ENCODE assay signal across 1 cellular context in the genomic region with DNA sequence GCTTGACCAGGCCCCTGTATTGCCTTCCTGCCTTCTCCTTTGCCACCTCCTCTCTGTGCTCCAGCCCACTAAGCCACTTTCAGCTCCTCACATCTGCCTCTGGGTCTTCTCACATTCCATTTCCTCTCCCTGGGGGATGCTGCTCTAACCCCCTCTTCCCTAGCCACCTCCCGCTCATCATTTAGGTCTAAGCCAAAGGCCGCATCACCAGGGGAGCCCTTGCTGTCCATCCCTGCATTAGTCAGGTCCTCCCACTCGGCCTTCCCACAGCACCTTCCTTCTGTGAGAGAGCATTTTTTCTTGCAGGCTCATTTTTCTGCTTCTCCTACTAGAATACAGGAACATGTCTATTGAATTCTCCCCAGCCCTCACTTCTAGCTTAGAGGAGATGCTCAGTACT.
TF ChIP-seq lines count a peak whose summit lies in the region.

No MANE protein-coding gene starts in this region.

TF ChIP-seq in HepG2, 621 proteins besides CTCF, POLR2A, EP300 and RAD21 (continued from another document):
- TF ChIP-seq, protein P1, sequence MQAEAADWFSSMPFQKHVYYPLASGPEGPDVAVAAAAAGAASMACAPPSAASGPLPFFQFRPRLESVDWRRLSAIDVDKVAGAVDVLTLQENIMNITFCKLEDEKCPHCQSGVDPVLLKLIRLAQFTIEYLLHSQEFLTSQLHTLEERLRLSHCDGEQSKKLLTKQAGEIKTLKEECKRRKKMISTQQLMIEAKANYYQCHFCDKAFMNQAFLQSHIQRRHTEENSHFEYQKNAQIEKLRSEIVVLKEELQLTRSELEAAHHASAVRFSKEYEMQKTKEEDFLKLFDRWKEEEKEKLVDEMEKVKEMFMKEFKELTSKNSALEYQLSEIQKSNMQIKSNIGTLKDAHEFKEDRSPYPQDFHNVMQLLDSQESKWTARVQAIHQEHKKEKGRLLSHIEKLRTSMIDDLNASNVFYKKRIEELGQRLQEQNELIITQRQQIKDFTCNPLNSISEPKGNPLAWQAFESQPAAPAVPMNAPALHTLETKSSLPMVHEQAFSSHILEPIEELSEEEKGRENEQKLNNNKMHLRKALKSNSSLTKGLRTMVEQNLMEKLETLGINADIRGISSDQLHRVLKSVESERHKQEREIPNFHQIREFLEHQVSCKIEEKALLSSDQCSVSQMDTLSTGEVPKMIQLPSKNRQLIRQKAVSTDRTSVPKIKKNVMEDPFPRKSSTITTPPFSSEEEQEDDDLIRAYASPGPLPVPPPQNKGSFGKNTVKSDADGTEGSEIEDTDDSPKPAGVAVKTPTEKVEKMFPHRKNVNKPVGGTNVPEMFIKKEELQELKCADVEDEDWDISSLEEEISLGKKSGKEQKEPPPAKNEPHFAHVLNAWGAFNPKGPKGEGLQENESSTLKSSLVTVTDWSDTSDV (CRISPR knock-in tag; IDR thresholded peaks at IDR 0.05): no peak
- TF ChIP-seq ZC3H13 (CRISPR knock-in tag; IDR thresholded peaks at IDR 0.05) (no peak), RAD51 (IDR thresholded peaks at IDR 0.05; ENCODE audit: borderline replicate concordance) (no peak), RXRA (CRISPR knock-in tag; IDR thresholded peaks at IDR 0.05) (no peak), RFX1 (IDR thresholded peaks at IDR 0.05) (no peak), PITX1 (CRISPR knock-in tag; IDR thresholded peaks at IDR 0.05) (no peak)
- TF ChIP-seq, protein P2, sequence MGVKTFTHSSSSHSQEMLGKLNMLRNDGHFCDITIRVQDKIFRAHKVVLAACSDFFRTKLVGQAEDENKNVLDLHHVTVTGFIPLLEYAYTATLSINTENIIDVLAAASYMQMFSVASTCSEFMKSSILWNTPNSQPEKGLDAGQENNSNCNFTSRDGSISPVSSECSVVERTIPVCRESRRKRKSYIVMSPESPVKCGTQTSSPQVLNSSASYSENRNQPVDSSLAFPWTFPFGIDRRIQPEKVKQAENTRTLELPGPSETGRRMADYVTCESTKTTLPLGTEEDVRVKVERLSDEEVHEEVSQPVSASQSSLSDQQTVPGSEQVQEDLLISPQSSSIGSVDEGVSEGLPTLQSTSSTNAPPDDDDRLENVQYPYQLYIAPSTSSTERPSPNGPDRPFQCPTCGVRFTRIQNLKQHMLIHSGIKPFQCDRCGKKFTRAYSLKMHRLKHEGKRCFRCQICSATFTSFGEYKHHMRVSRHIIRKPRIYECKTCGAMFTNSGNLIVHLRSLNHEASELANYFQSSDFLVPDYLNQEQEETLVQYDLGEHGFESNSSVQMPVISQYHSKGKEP (CRISPR knock-in tag; IDR thresholded peaks at IDR 0.05): no peak
- TF ChIP-seq, protein P3, sequence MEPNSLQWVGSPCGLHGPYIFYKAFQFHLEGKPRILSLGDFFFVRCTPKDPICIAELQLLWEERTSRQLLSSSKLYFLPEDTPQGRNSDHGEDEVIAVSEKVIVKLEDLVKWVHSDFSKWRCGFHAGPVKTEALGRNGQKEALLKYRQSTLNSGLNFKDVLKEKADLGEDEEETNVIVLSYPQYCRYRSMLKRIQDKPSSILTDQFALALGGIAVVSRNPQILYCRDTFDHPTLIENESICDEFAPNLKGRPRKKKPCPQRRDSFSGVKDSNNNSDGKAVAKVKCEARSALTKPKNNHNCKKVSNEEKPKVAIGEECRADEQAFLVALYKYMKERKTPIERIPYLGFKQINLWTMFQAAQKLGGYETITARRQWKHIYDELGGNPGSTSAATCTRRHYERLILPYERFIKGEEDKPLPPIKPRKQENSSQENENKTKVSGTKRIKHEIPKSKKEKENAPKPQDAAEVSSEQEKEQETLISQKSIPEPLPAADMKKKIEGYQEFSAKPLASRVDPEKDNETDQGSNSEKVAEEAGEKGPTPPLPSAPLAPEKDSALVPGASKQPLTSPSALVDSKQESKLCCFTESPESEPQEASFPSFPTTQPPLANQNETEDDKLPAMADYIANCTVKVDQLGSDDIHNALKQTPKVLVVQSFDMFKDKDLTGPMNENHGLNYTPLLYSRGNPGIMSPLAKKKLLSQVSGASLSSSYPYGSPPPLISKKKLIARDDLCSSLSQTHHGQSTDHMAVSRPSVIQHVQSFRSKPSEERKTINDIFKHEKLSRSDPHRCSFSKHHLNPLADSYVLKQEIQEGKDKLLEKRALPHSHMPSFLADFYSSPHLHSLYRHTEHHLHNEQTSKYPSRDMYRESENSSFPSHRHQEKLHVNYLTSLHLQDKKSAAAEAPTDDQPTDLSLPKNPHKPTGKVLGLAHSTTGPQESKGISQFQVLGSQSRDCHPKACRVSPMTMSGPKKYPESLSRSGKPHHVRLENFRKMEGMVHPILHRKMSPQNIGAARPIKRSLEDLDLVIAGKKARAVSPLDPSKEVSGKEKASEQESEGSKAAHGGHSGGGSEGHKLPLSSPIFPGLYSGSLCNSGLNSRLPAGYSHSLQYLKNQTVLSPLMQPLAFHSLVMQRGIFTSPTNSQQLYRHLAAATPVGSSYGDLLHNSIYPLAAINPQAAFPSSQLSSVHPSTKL (CRISPR knock-in tag; IDR thresholded peaks at IDR 0.05): no peak
